ENCODE assay signal across 17 cellular contexts in the genomic region with DNA sequence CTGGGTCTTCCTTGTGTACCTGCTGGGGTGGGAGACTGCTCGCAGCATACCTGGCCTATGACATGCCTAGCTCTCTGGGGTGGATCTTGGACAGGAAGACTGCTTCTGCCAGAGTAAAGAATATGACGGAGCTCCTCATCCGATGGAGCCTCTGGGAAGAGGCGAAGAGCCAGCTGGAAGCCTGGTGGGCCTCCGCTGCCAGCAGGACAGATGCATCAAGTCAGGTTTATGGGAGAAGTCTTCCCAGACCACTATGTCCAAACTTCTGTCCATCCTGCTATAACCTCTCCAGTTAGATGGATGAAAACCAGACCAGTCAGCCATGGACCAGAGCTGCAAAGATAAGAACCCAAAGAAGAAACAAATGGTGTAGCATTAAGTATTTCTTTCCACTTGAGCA. TPM values are rescaled to one million over a fixed set of nuclear protein-coding genes. Genes with fewer than 3 reads are reported as not detected.
"Had no signal": no experiment of that assay in that cellular context is flagged by ENCODE, and none has a peak within 500 bp of the region (broad histone marks: within the 10 kb centered on the region; RNA-seq: fewer than 3 reads in every experiment).

No MANE protein-coding gene starts in this region.

- H3K27me3 ChIP-seq: tibial artery had no signal

- H3K4me3 Mint-ChIP-seq: activated naive CD4-positive, alpha-beta T cell treated with anti-CD3 and anti-CD28 coated beads, Interleukin-2, amount 50 U/mL, for 24 hours; activated T-cell treated with anti-CD3 and anti-CD28 coated beads, Interleukin-2, amount 50 U/mL, for 4 hours; effector memory CD8-positive, alpha-beta T cell had no signal

- H3K9me3 ChIP-seq: tibial artery had no signal

- DNase-seq: activated CD4-positive, alpha-beta T cell treated with anti-CD3 and anti-CD28 coated beads, Interleukin-2, amount 50 U/mL, for 1 hour; activated CD4-positive, CD25-positive, alpha-beta regulatory T cell treated with anti-CD3 and anti-CD28 coated beads, Interleukin-2, amount 50 U/mL, for 72 hours; activated CD8-positive, alpha-beta memory T cell treated with anti-CD3 and anti-CD28 coated beads, Interleukin-2, amount 50 U/mL, for 4 hours; activated effector memory CD4-positive, alpha-beta T cell treated with anti-CD3 and anti-CD28 coated beads, Interleukin-2, amount 50 U/mL, for 16 hours; activated T-cell treated with anti-CD3 and anti-CD28 coated beads, Interleukin-2, amount 50 U/mL, for 4 hours; effector memory CD8-positive, alpha-beta T cell; foreskin fibroblast; hypothalamus; islet precursor cell; mammary epithelial cell; midbrain; stimulated activated CD4-positive, alpha-beta T cell treated with anti-CD3 and anti-CD28 coated beads, Interleukin-2, amount 100 ng/mL, for 24 hours; stimulated activated naive CD4-positive, alpha-beta T cell treated with Interleukin-2 at 50 U/mL for 16 hours; tibial artery had no signal

- H3K4me3 ChIP-seq: tibial artery had no signal

- H3K4me1 Mint-ChIP-seq: activated naive CD4-positive, alpha-beta T cell treated with anti-CD3 and anti-CD28 coated beads, Interleukin-2, amount 50 U/mL, for 24 hours had no signal

- H3K9me3 Mint-ChIP-seq: effector memory CD8-positive, alpha-beta T cell had no signal

- ATAC-seq: activated T-cell treated with anti-CD3 and anti-CD28 coated beads, Interleukin-2, amount 50 U/mL, for 4 hours; effector memory CD8-positive, alpha-beta T cell had no signal

- H3K27ac Mint-ChIP-seq: activated naive CD4-positive, alpha-beta T cell treated with anti-CD3 and anti-CD28 coated beads, Interleukin-2, amount 50 U/mL, for 24 hours; effector memory CD8-positive, alpha-beta T cell had no signal

- H3K36me3 Mint-ChIP-seq: activated naive CD4-positive, alpha-beta T cell treated with anti-CD3 and anti-CD28 coated beads, Interleukin-2, amount 50 U/mL, for 24 hours had no signal

- H3K36me3 ChIP-seq: tibial artery had no signal

RNA-seq across cellular contexts. Expression of a gene that starts 27.7 kb away (rescaled TPM):
- total RNA-seq: activated T-cell treated with anti-CD3 and anti-CD28 coated beads, Interleukin-2, amount 50 U/mL, for 4 hours; renal cortical epithelial cell; T-helper 1 cell treated with Interleukin-12 subunit alpha and Interleukin-12 subunit beta and Interleukin-4 antibody, amounts not matched to agents 30 ng/mL and 1 ng/mL, for 36 hours had no signal
- polyA plus RNA-seq: mammary epithelial cell had no signal
